ENCODE assay signal across 25 cellular contexts in the genomic region with DNA sequence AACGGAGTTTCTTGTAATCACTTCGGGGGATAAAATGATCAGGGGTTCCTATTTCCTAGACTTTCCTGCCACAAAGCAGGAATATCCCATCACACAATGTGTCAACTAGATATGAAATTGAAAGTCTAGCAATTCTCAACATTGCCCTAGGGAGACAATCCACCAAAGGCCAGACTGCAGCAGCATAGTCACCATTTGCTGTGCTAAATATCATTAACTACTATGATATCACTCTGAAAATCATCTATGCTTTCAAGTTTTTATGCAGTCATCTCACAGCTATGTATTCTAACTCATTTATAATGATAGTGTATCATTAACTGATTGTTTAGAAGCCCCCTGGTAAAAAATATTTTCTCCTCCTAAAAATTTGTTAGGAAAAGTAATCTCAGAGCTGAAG.
"Had no signal": no experiment of that assay in that cellular context is flagged by ENCODE, and none has a peak within 500 bp of the region (broad histone marks: within the 10 kb centered on the region; RNA-seq: fewer than 3 reads in every experiment).

No MANE protein-coding gene starts in this region.

- H2AFZ ChIP-seq: hepatocyte, neural progenitor cell had no signal

- H3K4me1 ChIP-seq: gastrocnemius medialis, heart left ventricle, lower lobe of right lung, psoas muscle, sigmoid colon, suprapubic skin, transverse colon, upper lobe of right lung, vagina had no signal

- H3K4me2 ChIP-seq: neural progenitor cell had no signal

- H3K79me2 ChIP-seq: hepatocyte had no signal

- H3K27ac ChIP-seq: gastrocnemius medialis, heart left ventricle, hepatocyte, lower lobe of right lung, neural progenitor cell, ovary, psoas muscle, sigmoid colon, suprapubic skin, transverse colon, upper lobe of right lung, vagina had no signal

- DNase-seq: cerebellar nuclear complex; cortex of kidney; effector memory CD8-positive, alpha-beta T cell; foreskin fibroblast; gastrocnemius medialis; heart left ventricle; kidney; left ventricle myocardium superior; lower lobe of right lung; ovary; posterior cingulate gyrus; psoas muscle; right cardiac atrium; sigmoid colon; stimulated activated CD4-positive, alpha-beta T cell treated with anti-CD3 and anti-CD28 coated beads, Interleukin-15, amount 100 ng/mL, for 24 hours; stimulated activated CD4-positive, alpha-beta T cell treated with anti-CD3 and anti-CD28 coated beads, Interleukin-2, amount 100 ng/mL, for 48 hours; stimulated activated naive CD4-positive, alpha-beta T cell; stimulated activated naive CD8-positive, alpha-beta T cell treated with anti-CD3 and anti-CD28 coated beads, Interleukin-15, amount 100 ng/mL, for 72 hours; transverse colon; upper lobe of right lung had no signal

- H3K27me3 ChIP-seq: gastrocnemius medialis, heart left ventricle, hepatocyte, neural progenitor cell, ovary, sigmoid colon, suprapubic skin, transverse colon, upper lobe of right lung, vagina had no signal

- H3K4me3 ChIP-seq: gastrocnemius medialis, heart left ventricle, hepatocyte, lower lobe of right lung, neural progenitor cell, ovary, psoas muscle, sigmoid colon, suprapubic skin, transverse colon, upper lobe of right lung, vagina had no signal

- H3K9me3 ChIP-seq: gastrocnemius medialis, heart left ventricle, lower lobe of right lung, ovary, psoas muscle, sigmoid colon, suprapubic skin, transverse colon, upper lobe of right lung, vagina had no signal

- ATAC-seq: effector memory CD8-positive, alpha-beta T cell; gastrocnemius medialis; heart left ventricle; left ventricle myocardium superior; lower lobe of right lung; natural killer cell treated with Interleukin-12 subunit alpha and Interleukin-12 subunit beta and Interleukin-15 and Interleukin-18, amount 100 ng/mL, for 72 hours; psoas muscle; right cardiac atrium; stimulated activated naive CD8-positive, alpha-beta T cell treated with anti-CD3 and anti-CD28 coated beads, Interleukin-15, amount 100 ng/mL, for 72 hours; upper lobe of right lung had no signal

- FAIRE-seq: kidney had no signal

- H3K36me3 ChIP-seq: gastrocnemius medialis, heart left ventricle, lower lobe of right lung, neural progenitor cell, ovary, sigmoid colon, suprapubic skin, transverse colon, upper lobe of right lung, vagina had no signal

- H3K9ac ChIP-seq: neural progenitor cell had no signal
